ENCODE assay signal across 8 cellular contexts in the genomic region with DNA sequence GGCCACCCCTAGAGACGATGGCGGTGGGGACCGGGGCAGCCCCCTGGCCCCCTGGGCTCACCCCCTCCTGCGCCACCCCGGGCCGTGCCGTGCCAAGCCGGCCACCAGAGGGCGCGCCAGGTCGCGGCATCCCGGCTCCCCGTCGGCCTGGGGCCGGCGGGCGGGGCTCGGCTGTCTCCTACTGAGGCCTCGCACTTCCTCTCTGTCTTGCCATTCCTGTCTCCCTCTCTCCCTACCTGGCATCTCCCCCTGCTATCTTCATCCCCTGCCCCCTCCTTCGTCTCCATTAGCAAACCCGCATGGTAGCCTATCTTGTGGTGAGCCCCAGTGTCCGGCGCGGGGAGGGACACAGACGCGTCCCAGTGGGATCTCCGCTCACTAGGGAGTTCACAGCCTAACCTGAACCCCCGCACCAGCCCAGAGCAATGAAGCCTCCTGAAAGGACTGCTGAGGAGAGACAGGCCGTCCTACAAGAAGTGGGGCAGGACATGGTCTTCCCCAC. TPM values are rescaled to one million over a fixed set of nuclear protein-coding genes. Genes with fewer than 3 reads are reported as not detected.
DNase-seq lines count a peak whose midpoint lies in the region; ATAC-seq, FAIRE-seq and TF ChIP-seq lines count a peak whose summit lies in the region.

No MANE protein-coding gene starts in this region.

- no peaks in the 10 kb centered on the region for H3K27me3 ChIP-seq in adrenal gland
- no peaks in the 10 kb centered on the region for H3K27me3 ChIP-seq in psoas muscle (ENCODE audit: insufficient read depth in 3 of 3, low read length in 2 of 3)

- peak; percentile 95 for TF ChIP-seq CTCF in LNCaP clone FGC (IDR thresholded peaks at IDR 0.05; ENCODE audit: control insufficient read depth, extremely low read depth, insufficient read depth)
- peak; percentile 62 to 98 (median 82) for TF ChIP-seq CTCF in adrenal gland (IDR thresholded peaks at IDR 0.05)
- TF ChIP-seq CTCF in psoas muscle (IDR thresholded peaks at IDR 0.05): peak; percentile 97

- DNase-seq in G401 (ENCODE audit: low spot score) (peak; percentile 68), GOT3 (lab: John Stamatoyannopoulos, UW) (peak; percentile 38), LNCaP clone FGC (ENCODE audit: low read depth) (no peak), T-helper 1 cell (peak; percentile 33 to 55 (median 46)), adrenal gland (peak; percentile 59 to 80 (median 73)), left ventricle myocardium superior (peak; percentile 90), psoas muscle (peak; percentile 74 to 83), urothelium cell line (ENCODE audit: low spot score) (peak; percentile 87)

- no peak overlapping the region for H3K4me3 ChIP-seq in LNCaP clone FGC (ENCODE audit: low read depth, low read length)
- peak overlapping the region in 2 of 4 donors; percentile 27 to 45 for H3K4me3 ChIP-seq in adrenal gland
- peak overlapping the region; percentile 62 for H3K4me3 ChIP-seq in psoas muscle

- peak overlapping the region in 1 of 5 donors; percentile 3 for H3K27ac ChIP-seq in adrenal gland
- no peak overlapping the region for H3K27ac ChIP-seq in psoas muscle

- TF ChIP-seq POLR2A in adrenal gland (IDR thresholded peaks at IDR 0.05): no peak

- H3K9me3 ChIP-seq in adrenal gland (replicated peaks in 1 of 3): no peaks in the 10 kb centered on the region
- no peaks in the 10 kb centered on the region for H3K9me3 ChIP-seq in psoas muscle

- WGBS in adrenal gland, 4 donors: 0 to 2% (median 2%) methylated on average over 7 to 30 of the region's 30 CpGs
- WGBS in psoas muscle, 3 donors: 2 to 4% (median 3%) methylated on average over 21 to 30 of the region's 30 CpGs

- intact Hi-C loops in adrenal gland (cut with DNase I) (loop anchor here (2.0 to 10.0 kb wide), 5 partner anchors 82 to 175 kb away; partner anchors contain the start of gene PWWP2A (in 1 of the 2)), left ventricle myocardium superior (cut with micrococcal nuclease) (loop anchor here (5.0 kb wide), 1 partner anchor 148 kb away; no protein-coding TSS in a partner anchor), psoas muscle (cut with DNase I) (loop anchor here (1.0 to 5.0 kb wide), 4 partner anchors 145 to 191 kb away; no protein-coding TSS in a partner anchor)

- in situ Hi-C loops in G401 (cut with HindIII; ENCODE audit: low sequenced_read_pairs): no loop called here

- no peak for FAIRE-seq in urothelium cell line (lab: Jason Lieb, UNC)

- H3K4me1 ChIP-seq in adrenal gland (replicated peaks in 1 of 2) (peaks cover 6 to 22% of the 10 kb centered on the region in 2 donors), psoas muscle (peaks cover 4% of the 10 kb centered on the region)

- H3K36me3 ChIP-seq in adrenal gland (replicated peaks in 1 of 2) (no peaks in the 10 kb centered on the region), psoas muscle (ENCODE audit: insufficient read depth in 1 of 2, low read depth in 1 of 2) (no peaks in the 10 kb centered on the region)

- ATAC-seq in left ventricle myocardium superior (peak; percentile 98), psoas muscle (peak; percentile 94 to 100 (median 96))

RNA-seq across cellular contexts. Expression of gene FABP6, which starts 29.8 kb away (rescaled TPM):
- 1.3 and 5.0 TPM in 2 replicates for total RNA-seq in G401 (2014; rRNA removed; shearing (Covaris generic))
- total RNA-seq in adrenal gland (10 to 100 TPM in 2 of 8 donors, 1 to 10 TPM in 5, not detected in 1; 3.1 to 12.8 (median 8.9) TPM), left ventricle myocardium superior (3.3 TPM), psoas muscle (under 1 TPM in 1 of 4 donors, not detected in 3; 0.64 TPM)
- polyA plus RNA-seq in adrenal gland (10 to 100 TPM; 12.6 to 29.4 (median 17.4) TPM), psoas muscle (under 1 TPM in 1 of 3 donors, not detected in 2; 0.05 TPM)
